Comparison of ENCODE assay signal across 11 cellular contexts in the genomic region with DNA sequence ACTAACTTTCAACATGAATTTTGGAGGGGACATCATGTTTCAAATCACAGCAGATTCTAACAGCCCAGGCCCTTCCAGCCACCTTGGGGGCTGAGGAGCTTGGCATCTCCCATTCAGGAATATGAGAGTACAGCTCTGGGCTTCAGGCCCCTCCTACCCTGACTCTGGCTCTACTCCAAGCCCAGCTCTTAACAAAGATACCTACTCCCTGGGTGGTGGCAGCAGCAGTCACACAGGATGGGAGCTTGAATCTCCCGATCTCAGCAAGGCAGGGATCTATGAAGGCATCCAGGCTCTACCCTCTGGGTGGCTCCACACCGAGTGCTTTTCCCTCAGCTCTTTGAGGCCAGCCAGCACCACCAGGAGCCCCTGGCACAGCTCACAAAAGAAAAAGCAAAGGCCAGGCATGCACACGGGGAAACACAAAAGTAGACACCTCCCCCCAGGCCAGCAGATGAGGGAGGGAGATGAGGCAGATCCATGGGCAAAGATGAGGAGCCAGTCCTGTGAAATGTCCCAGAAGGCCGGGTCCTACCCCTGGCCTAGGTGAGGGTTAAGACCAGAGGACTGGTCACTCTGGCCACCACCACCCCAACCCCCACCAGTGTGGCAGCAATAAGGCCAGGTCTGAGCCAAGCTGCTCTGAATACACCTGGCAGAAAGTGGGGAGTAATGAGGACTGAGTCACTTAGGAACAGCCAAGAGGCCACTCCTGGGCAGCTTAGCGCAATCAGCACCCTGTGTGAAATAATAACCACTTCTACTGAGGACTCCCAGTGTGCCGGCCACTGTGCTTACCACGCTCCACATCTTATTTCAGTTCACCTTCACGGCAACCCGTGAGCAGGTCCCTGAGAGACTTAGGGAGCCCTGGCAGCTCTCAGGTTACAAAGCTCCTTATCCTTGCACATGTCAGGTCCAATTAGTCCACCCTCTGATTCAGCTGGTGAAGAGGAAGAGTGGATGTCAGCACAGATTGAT. TPM values are rescaled to one million over a fixed set of nuclear protein-coding genes. Genes with fewer than 3 reads are reported as not detected.
DNase-seq lines count a peak whose midpoint lies in the region; ATAC-seq and TF ChIP-seq lines count a peak whose summit lies in the region.
"Had no signal": no experiment of that assay in that cellular context is flagged by ENCODE, and none has a peak within 500 bp of the region (broad histone marks: within the 10 kb centered on the region; RNA-seq: fewer than 3 reads in every experiment).

No MANE protein-coding gene starts in this region.

- H3K27me3 Mint-ChIP-seq in activated T-cell treated with anti-CD3 and anti-CD28 coated beads, Interleukin-2, amount 50 U/mL, for 24 hours: peaks cover 35% of the 10 kb centered on the region
- H3K27me3 Mint-ChIP-seq in activated T-cell treated with anti-CD3 and anti-CD28 coated beads, Interleukin-2, amount 50 U/mL, for 72 hours (ENCODE audit: low read depth): peaks cover 9% of the 10 kb centered on the region
- H3K27me3 Mint-ChIP-seq in brain: peaks cover 9% of the 10 kb centered on the region

- intact Hi-C loops in gastrocnemius medialis (cut with DNase I; ENCODE audit: low total_unique reads): loop anchor here (2.0 to 5.0 kb wide), 3 partner anchors 45 to 145 kb away; no protein-coding TSS in a partner anchor
- intact Hi-C loops in testis (cut with DNase I; ENCODE audit: low total_unique reads): no loop called here

- no peaks in the 10 kb centered on the region for H3K27me3 ChIP-seq in gastrocnemius medialis
- H3K27me3 ChIP-seq in testis: no peaks in the 10 kb centered on the region

- TF ChIP-seq POLR2A in gastrocnemius medialis (IDR thresholded peaks at IDR 0.05): no peak
- TF ChIP-seq POLR2A in testis (IDR thresholded peaks at IDR 0.05): no peak

- H3K9me3 Mint-ChIP-seq in activated T-cell treated with anti-CD3 and anti-CD28 coated beads, Interleukin-2, amount 50 U/mL, for 24 hours: no peaks in the 10 kb centered on the region
- H3K9me3 Mint-ChIP-seq in activated T-cell treated with anti-CD3 and anti-CD28 coated beads, Interleukin-2, amount 50 U/mL, for 72 hours: no peaks in the 10 kb centered on the region
- no peaks in the 10 kb centered on the region for H3K9me3 Mint-ChIP-seq in brain

- H3K36me3 ChIP-seq in gastrocnemius medialis (no peaks in the 10 kb centered on the region), testis (ENCODE audit: low read depth, missing control alignments) (no peaks in the 10 kb centered on the region)

- DNase-seq in activated T-cell treated with anti-CD3 and anti-CD28 coated beads, Interleukin-2, amount 50 U/mL, for 24 hours: peak; percentile 20
- DNase-seq in activated T-cell treated with anti-CD3 and anti-CD28 coated beads, Interleukin-2, amount 50 U/mL, for 72 hours: no peak
- DNase-seq in NCI-H2107 treated with DMSO at 0.1 percent for 48 hours (lab: John Stamatoyannopoulos, UW; ENCODE audit: unreplicated experiment): peak; percentile 70
- no peak for DNase-seq in gastrocnemius medialis
- no peak for DNase-seq in testis
- no peak for DNase-seq in NK-92 treated with Interleukin-12 subunit alpha and Interleukin-12 subunit beta, amount 100 ng/mL, for 24 hours (lab: John Stamatoyannopoulos, UW)
- DNase-seq: activated CD4-positive, CD25-positive, alpha-beta regulatory T cell treated with anti-CD3 and anti-CD28 coated beads, Interleukin-2, amount 50 U/mL, for 72 hours; SIG-M5 had no signal

- H3K27ac ChIP-seq in gastrocnemius medialis: no peak overlapping the region
- H3K27ac ChIP-seq in testis: no peak overlapping the region

- TF ChIP-seq CTCF in brain (conservative IDR thresholded peaks at IDR 0.05) (no peak), gastrocnemius medialis (IDR thresholded peaks at IDR 0.05 in 4 of 5, conservative IDR thresholded peaks at IDR 0.05 in 1 of 5) (no peak), testis (IDR thresholded peaks at IDR 0.05) (no peak)

- H3K4me3 ChIP-seq in gastrocnemius medialis (no peak overlapping the region), testis (no peak overlapping the region)

- no peak for ATAC-seq in activated T-cell treated with anti-CD3 and anti-CD28 coated beads, Interleukin-2, amount 50 U/mL, for 72 hours (replicated peaks in 1 of 2)
- ATAC-seq in gastrocnemius medialis: peak; percentile 44 to 58
- ATAC-seq in HG03460 (IDR thresholded peaks at IDR 0.05; ENCODE audit: unreplicated experiment): no peak

- H3K9me3 ChIP-seq in gastrocnemius medialis (no peaks in the 10 kb centered on the region), testis (no peaks in the 10 kb centered on the region)

- WGBS in testis, 2 donors: 83 to 93% methylated on average over 7 to 9 of the region's 9 CpGs

- no peak overlapping the region for H3K27ac Mint-ChIP-seq in activated T-cell treated with anti-CD3 and anti-CD28 coated beads, Interleukin-2, amount 50 U/mL, for 24 hours
- no peak overlapping the region for H3K27ac Mint-ChIP-seq in activated T-cell treated with anti-CD3 and anti-CD28 coated beads, Interleukin-2, amount 50 U/mL, for 72 hours
- H3K27ac Mint-ChIP-seq in brain: peak overlapping the region in 4 of 5 experiments; percentile 27 to 70 (median 55)

- no peak overlapping the region for H3K4me3 Mint-ChIP-seq in activated T-cell treated with anti-CD3 and anti-CD28 coated beads, Interleukin-2, amount 50 U/mL, for 24 hours
- H3K4me3 Mint-ChIP-seq in activated T-cell treated with anti-CD3 and anti-CD28 coated beads, Interleukin-2, amount 50 U/mL, for 72 hours: no peak overlapping the region
- no peak overlapping the region for H3K4me3 Mint-ChIP-seq in brain

- in situ Hi-C loops in gastrocnemius medialis (cut with MboI; ENCODE audit: low sequenced_read_pairs in 4 of 4): no loop called here

- H3K36me3 Mint-ChIP-seq in activated T-cell treated with anti-CD3 and anti-CD28 coated beads, Interleukin-2, amount 50 U/mL, for 24 hours (ENCODE audit: low read depth): no peaks in the 10 kb centered on the region
- H3K36me3 Mint-ChIP-seq in activated T-cell treated with anti-CD3 and anti-CD28 coated beads, Interleukin-2, amount 50 U/mL, for 72 hours (ENCODE audit: insufficient read depth in 2 of 2): no peaks in the 10 kb centered on the region
- H3K36me3 Mint-ChIP-seq in brain: no peaks in the 10 kb centered on the region

- H3K4me1 ChIP-seq in gastrocnemius medialis: no peaks in the 10 kb centered on the region
- H3K4me1 ChIP-seq in testis: no peaks in the 10 kb centered on the region

- H3K4me1 Mint-ChIP-seq in activated T-cell treated with anti-CD3 and anti-CD28 coated beads, Interleukin-2, amount 50 U/mL, for 24 hours (ENCODE audit: low read depth): peaks cover 3% of the 10 kb centered on the region
- no peaks in the 10 kb centered on the region for H3K4me1 Mint-ChIP-seq in activated T-cell treated with anti-CD3 and anti-CD28 coated beads, Interleukin-2, amount 50 U/mL, for 72 hours (ENCODE audit: low read depth)
- H3K4me1 Mint-ChIP-seq in brain: peaks cover 10% of the 10 kb centered on the region

RNA-seq across cellular contexts. Expression of a gene that starts 24.3 kb away (rescaled TPM):
- under 1 TPM in 1 of 2 donors, not detected in 1; 0.07 TPM for total RNA-seq in activated T-cell treated with anti-CD3 and anti-CD28 coated beads, Interleukin-2, amount 50 U/mL, for 72 hours
- polyA plus RNA-seq in brain (ENCODE audit: insufficient read depth, low read depth, low replicate concordance): not detected
- total RNA-seq in gastrocnemius medialis: 1 to 10 TPM; 1.0 to 8.4 (median 4.9) TPM
- under 1 TPM; 0.12 to 0.31 TPM for total RNA-seq in testis
- polyA plus RNA-seq in testis (ENCODE audit: insufficient read depth, low read depth, low replicate concordance): 0.15 TPM
- total RNA-seq: mononuclear cell had no signal

RNA-seq across cellular contexts. Expression of a gene that starts 37.8 kb away (rescaled TPM):
- total RNA-seq in activated T-cell treated with anti-CD3 and anti-CD28 coated beads, Interleukin-2, amount 50 U/mL, for 72 hours: not detected
- polyA plus RNA-seq in brain (ENCODE audit: insufficient read depth, low read depth, low replicate concordance) (0.17 TPM), testis (ENCODE audit: insufficient read depth, low read depth, low replicate concordance) (0.11 TPM)
- total RNA-seq in gastrocnemius medialis (under 1 TPM in 1 of 4 donors, not detected in 3; 0.10 TPM), testis (under 1 TPM; 0.16 to 0.43 TPM)
- total RNA-seq: mononuclear cell had no signal

Comparison
In these comparisons a context has a peak if more than half of its experiments do, and no peak if none do; other contexts are left out.
1. DNase-seq: peak in activated T-cell treated with anti-CD3 and anti-CD28 coated beads, Interleukin-2, amount 50 U/mL, for 24 hours (single experiment) and NCI-H2107 treated with DMSO at 0.1 percent for 48 hours (single experiment); none in activated T-cell treated with anti-CD3 and anti-CD28 coated beads, Interleukin-2, amount 50 U/mL, for 72 hours (0 of 2), gastrocnemius medialis (0 of 2), testis (single experiment) and NK-92 treated with Interleukin-12 subunit alpha and Interleukin-12 subunit beta, amount 100 ng/mL, for 24 hours (single experiment).
2. H3K27ac Mint-ChIP-seq: peak in brain (4 of 5); none in activated T-cell treated with anti-CD3 and anti-CD28 coated beads, Interleukin-2, amount 50 U/mL, for 24 hours (single experiment) and activated T-cell treated with anti-CD3 and anti-CD28 coated beads, Interleukin-2, amount 50 U/mL, for 72 hours (single experiment).
3. ATAC-seq: peak in gastrocnemius medialis (2 of 2); none in activated T-cell treated with anti-CD3 and anti-CD28 coated beads, Interleukin-2, amount 50 U/mL, for 72 hours (0 of 2) and HG03460 (single experiment).